ENCODE assay signal across 7 cellular contexts in the genomic region with DNA sequence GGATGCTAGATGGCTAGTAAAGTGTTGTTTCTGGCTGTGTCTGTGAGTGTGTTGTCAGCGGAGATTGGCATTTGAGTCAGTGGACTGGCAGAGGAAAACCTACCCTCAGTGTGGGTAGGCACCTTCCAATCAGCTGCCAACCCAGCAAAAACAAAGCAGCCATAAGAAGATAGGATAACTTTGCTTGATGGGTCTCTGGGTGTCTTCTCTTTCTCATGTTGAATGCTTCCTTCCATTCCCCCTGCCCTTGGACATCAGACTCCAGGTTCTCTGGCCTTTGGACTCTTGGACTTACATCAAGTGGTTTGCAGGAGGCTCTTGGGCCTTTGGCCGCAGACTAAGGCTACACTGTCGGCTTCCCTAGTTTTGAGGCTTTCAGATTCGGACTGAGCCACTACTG.
"Had no signal": no experiment of that assay in that cellular context is flagged by ENCODE, and none has a peak within 500 bp of the region (broad histone marks: within the 10 kb centered on the region; RNA-seq: fewer than 3 reads in every experiment).

No MANE protein-coding gene starts in this region.

- H3K27ac Mint-ChIP-seq: IgD-negative memory B cell had no signal

- H3K27ac ChIP-seq: HL-60 had no signal

- FAIRE-seq: H54 had no signal

- DNase-seq: GOT3, H9, HCEC 1CT, KBM-7 had no signal

- H3K4me1 Mint-ChIP-seq: IgD-negative memory B cell had no signal

- H3K36me3 Mint-ChIP-seq: IgD-negative memory B cell had no signal

- H3K4me3 Mint-ChIP-seq: H9, IgD-negative memory B cell had no signal

- H3K27me3 Mint-ChIP-seq: IgD-negative memory B cell had no signal

- H3K9me3 Mint-ChIP-seq: H9 had no signal
